ENCODE assay signal across 19 cellular contexts in genomic region chr10:79947083-79947415, GRCh38. TPM values are rescaled to one million over a fixed set of nuclear protein-coding genes. Genes with fewer than 3 reads are reported as not detected.
DNase-seq lines count a peak whose midpoint lies in the region; ATAC-seq and TF ChIP-seq lines count a peak whose summit lies in the region.
"Had no signal": no experiment of that assay in that cellular context is flagged by ENCODE, and none has a peak within 500 bp of the region (broad histone marks: within the 10 kb centered on the region; RNA-seq: fewer than 3 reads in every experiment).

No MANE protein-coding gene starts in this region.

- no peaks in the 10 kb centered on the region for H3K36me3 ChIP-seq in endodermal cell (ENCODE audit: control insufficient read depth, insufficient read depth, low read length)
- H3K36me3 ChIP-seq in sigmoid colon = no peaks in the 10 kb centered on the region

- peaks cover 17% of the 10 kb centered on the region for H3K27me3 Mint-ChIP-seq in activated CD4-positive, alpha-beta T cell treated with anti-CD3 and anti-CD28 coated beads, Interleukin-2, amount 10 ng/mL, durations not matched to agents 24 days and 14 days
- peaks cover 37% of the 10 kb centered on the region for H3K27me3 Mint-ChIP-seq in endodermal cell (ENCODE audit: insufficient read depth)

- H3K4me1 ChIP-seq in endodermal cell (ENCODE audit: control insufficient read depth, insufficient read depth, low read length) (no peaks in the 10 kb centered on the region), sigmoid colon (no peaks in the 10 kb centered on the region)
- H3K4me1 ChIP-seq: heart left ventricle had no signal

- no peak for TF ChIP-seq CTCF in endodermal cell (conservative IDR thresholded peaks at IDR 0.05)
- no peak for TF ChIP-seq CTCF in sigmoid colon (IDR thresholded peaks at IDR 0.05)

- no peak for ATAC-seq in HG03196 (IDR thresholded peaks at IDR 0.05; ENCODE audit: unreplicated experiment)
- no peak for ATAC-seq in HG02678 (IDR thresholded peaks at IDR 0.05; ENCODE audit: unreplicated experiment)

- intact Hi-C loops in activated CD4-positive, alpha-beta T cell treated with anti-CD3 and anti-CD28 coated beads, Interleukin-2, amount 10 ng/mL, durations not matched to agents 24 days and 14 days (cut with micrococcal nuclease) = no loop called here
- intact Hi-C loops in sigmoid colon (cut with DNase I) = no loop called here

- TF ChIP-seq POLR2A in sigmoid colon (IDR thresholded peaks at IDR 0.05) = no peak

- H3K4me3 Mint-ChIP-seq in activated CD4-positive, alpha-beta T cell treated with anti-CD3 and anti-CD28 coated beads, Interleukin-2, amount 10 ng/mL, durations not matched to agents 24 days and 14 days = no peak overlapping the region
- H3K4me3 Mint-ChIP-seq in endodermal cell = no peak overlapping the region
- H3K4me3 Mint-ChIP-seq: activated CD4-positive, alpha-beta T cell treated with anti-CD3 and anti-CD28 coated beads, Interleukin-2, amount 10 ng/mL, durations not matched to agents 7 days and 5 days; CD14-positive monocyte had no signal

- H3K9me3 ChIP-seq in endodermal cell (ENCODE audit: control insufficient read depth, low read length) = peaks cover 5% of the 10 kb centered on the region
- H3K9me3 ChIP-seq in sigmoid colon = peaks cover 0 to 3% (median 1%) of the 10 kb centered on the region in 4 donors

- H3K27me3 ChIP-seq in endodermal cell (ENCODE audit: control insufficient read depth, insufficient read depth, low read length, poor library complexity, severe bottlenecking) = no peaks in the 10 kb centered on the region
- H3K27me3 ChIP-seq in sigmoid colon = no peaks in the 10 kb centered on the region
- H3K27me3 ChIP-seq: heart left ventricle had no signal

- no peak for TF ChIP-seq EP300 in sigmoid colon (IDR thresholded peaks at IDR 0.05)

- no peak overlapping the region for H3K4me3 ChIP-seq in endodermal cell (ENCODE audit: low read length)
- no peak overlapping the region for H3K4me3 ChIP-seq in sigmoid colon
- H3K4me3 ChIP-seq: heart left ventricle had no signal

- H3K27ac Mint-ChIP-seq in activated CD4-positive, alpha-beta T cell treated with anti-CD3 and anti-CD28 coated beads, Interleukin-2, amount 10 ng/mL, durations not matched to agents 24 days and 14 days = no peak overlapping the region
- no peak overlapping the region for H3K27ac Mint-ChIP-seq in endodermal cell
- H3K27ac Mint-ChIP-seq: activated CD4-positive, alpha-beta T cell treated with anti-CD3 and anti-CD28 coated beads, Interleukin-2, amount 10 ng/mL, durations not matched to agents 7 days and 5 days had no signal

- no peaks in the 10 kb centered on the region for H3K4me1 Mint-ChIP-seq in activated CD4-positive, alpha-beta T cell treated with anti-CD3 and anti-CD28 coated beads, Interleukin-2, amount 10 ng/mL, durations not matched to agents 24 days and 14 days
- H3K4me1 Mint-ChIP-seq in endodermal cell = no peaks in the 10 kb centered on the region
- H3K4me1 Mint-ChIP-seq: activated CD4-positive, alpha-beta T cell treated with anti-CD3 and anti-CD28 coated beads, Interleukin-2, amount 10 ng/mL, durations not matched to agents 7 days and 5 days had no signal

- peaks cover 6% of the 10 kb centered on the region for H3K9me3 Mint-ChIP-seq in activated CD4-positive, alpha-beta T cell treated with anti-CD3 and anti-CD28 coated beads, Interleukin-2, amount 10 ng/mL, durations not matched to agents 24 days and 14 days
- peaks cover 3% of the 10 kb centered on the region for H3K9me3 Mint-ChIP-seq in endodermal cell
- H3K9me3 Mint-ChIP-seq: activated CD4-positive, alpha-beta T cell treated with anti-CD3 and anti-CD28 coated beads, Interleukin-2, amount 10 ng/mL, durations not matched to agents 7 days and 5 days had no signal

- H3K9ac ChIP-seq in endodermal cell (ENCODE audit: extremely low read depth, low read length, poor library complexity, severe bottlenecking) = no peak overlapping the region

- no peaks in the 10 kb centered on the region for H3K36me3 Mint-ChIP-seq in activated CD4-positive, alpha-beta T cell treated with anti-CD3 and anti-CD28 coated beads, Interleukin-2, amount 10 ng/mL, durations not matched to agents 24 days and 14 days (ENCODE audit: low read depth)
- no peaks in the 10 kb centered on the region for H3K36me3 Mint-ChIP-seq in endodermal cell (ENCODE audit: low read depth)
- H3K36me3 Mint-ChIP-seq: CD14-positive monocyte had no signal

- WGBS in endodermal cell (ENCODE audit: insufficient coverage in 1 of 2, insufficient read length in 1 of 2), 2 experiments = 88 to 93% methylated on average over 2 of the region's 2 CpGs
- WGBS in sigmoid colon, 2 donors = 27 to 62% methylated on average over 2 of the region's 2 CpGs

- no peak overlapping the region for H3K27ac ChIP-seq in endodermal cell (ENCODE audit: low read depth, low read length)
- H3K27ac ChIP-seq in sigmoid colon = no peak overlapping the region
- H3K27ac ChIP-seq: epithelial cell of prostate, heart left ventricle had no signal

- DNase-seq in activated CD4-positive, alpha-beta T cell treated with anti-CD3 and anti-CD28 coated beads, Interleukin-2, amount 10 ng/mL, durations not matched to agents 24 days and 14 days = peak; percentile 40
- no peak for DNase-seq in activated CD4-positive, alpha-beta T cell treated with anti-CD3 and anti-CD28 coated beads for 4 hours
- DNase-seq in M059J (ENCODE audit: low read depth) = peak; percentile 5
- peak; percentile 15 for DNase-seq in endodermal cell
- DNase-seq in sigmoid colon = peak; percentile 44
- DNase-seq in NCI-H82 treated with DMSO at 0.1 percent for 48 hours (lab: John Stamatoyannopoulos, UW; ENCODE audit: unreplicated experiment) = no peak
- DNase-seq: activated CD4-positive, alpha-beta T cell treated with anti-CD3 and anti-CD28 coated beads, Interleukin-2, amount 10 ng/mL, durations not matched to agents 7 days and 5 days; activated gamma-delta T cell; heart left ventricle; posterior cingulate gyrus had no signal

RNA-seq across cellular contexts. Expression of gene SFTPD, which starts 1.9 kb away (rescaled TPM):
- total RNA-seq in activated CD4-positive, alpha-beta T cell treated with anti-CD3 and anti-CD28 coated beads, Interleukin-2, amount 10 ng/mL, durations not matched to agents 24 days and 14 days = not detected in 2 replicates
- total RNA-seq in M059J (2014; rRNA removed; shearing (Covaris generic)) = not detected in 2 replicates
- total RNA-seq in endodermal cell (under 1 TPM; 0.42 to 0.86 TPM), sigmoid colon (1 to 10 TPM in 2 of 4 donors, not detected in 2; 1.1 to 3.4 TPM)
- not detected for polyA plus RNA-seq in endodermal cell (2013, experiment 1 of 2)
- polyA plus RNA-seq in endodermal cell (2013, experiment 2 of 2) = not detected
- under 1 TPM in 1 of 3 donors, not detected in 2; 0.28 TPM for polyA plus RNA-seq in sigmoid colon
- total RNA-seq: activated CD4-positive, alpha-beta T cell treated with anti-CD3 and anti-CD28 coated beads, Interleukin-2, amount 10 ng/mL, durations not matched to agents 7 days and 5 days; fibroblast of villous mesenchyme; H4; mononuclear cell; SK-MEL-5; T-helper 1 cell treated with Interleukin-12 subunit alpha and Interleukin-12 subunit beta and Interleukin-4 antibody, amounts not matched to agents 30 ng/mL and 1 ng/mL, for 36 hours had no signal

Comparison
In these comparisons a context has a peak if more than half of its experiments do, and no peak if none do; other contexts are left out.
1. DNase-seq: peak in activated CD4-positive, alpha-beta T cell treated with anti-CD3 and anti-CD28 coated beads, Interleukin-2, amount 10 ng/mL, durations not matched to agents 24 days and 14 days (single experiment), M059J (single experiment), endodermal cell (single experiment) and sigmoid colon (single experiment); none in activated CD4-positive, alpha-beta T cell treated with anti-CD3 and anti-CD28 coated beads for 4 hours (0 of 2) and NCI-H82 treated with DMSO at 0.1 percent for 48 hours (single experiment).